1 cellular context compared by ENCODE assay signal in the genomic region with DNA sequence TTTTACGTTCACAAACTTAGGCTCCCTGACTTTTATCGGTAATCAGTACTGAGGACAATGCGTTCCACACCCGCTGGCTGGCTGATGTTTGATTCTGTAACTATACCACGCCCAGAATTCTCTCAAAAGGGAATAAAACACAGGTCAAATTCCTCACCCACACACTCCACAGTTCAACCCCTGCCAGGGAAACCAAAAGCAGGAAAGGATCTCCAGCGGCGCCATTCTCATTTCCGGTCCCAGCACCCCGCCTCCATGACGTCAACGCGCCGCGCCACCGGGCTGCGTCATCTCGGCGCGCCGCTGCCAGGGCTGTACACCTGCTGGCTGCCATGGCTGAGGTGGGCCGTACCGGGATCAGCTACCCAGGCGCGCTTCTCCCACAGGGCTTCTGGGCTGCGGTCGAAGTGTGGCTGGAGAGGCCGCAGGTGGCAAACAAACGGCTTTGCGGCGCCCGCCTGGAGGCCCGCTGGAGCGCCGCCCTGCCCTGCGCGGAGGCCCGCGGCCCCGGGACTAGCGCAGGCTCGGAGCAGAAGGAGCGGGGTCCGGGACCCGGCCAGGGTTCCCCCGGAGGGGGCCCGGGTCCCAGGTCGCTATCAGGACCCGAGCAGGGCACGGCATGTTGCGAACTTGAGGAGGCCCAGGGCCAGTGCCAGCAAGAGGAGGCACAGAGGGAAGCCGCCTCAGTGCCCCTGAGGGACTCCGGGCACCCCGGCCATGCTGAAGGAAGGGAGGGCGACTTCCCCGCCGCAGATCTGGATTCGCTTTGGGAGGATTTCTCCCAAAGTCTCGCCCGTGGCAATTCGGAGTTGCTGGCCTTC.
A peak's percentile ranks its signal among the peaks of the same experiment; 100 is the strongest.
TF ChIP-seq lines count a peak whose summit lies in the region.

A gene (minus strand): TSS at position 233 of the 821 bp plus-strand sequence. CDS start 24,202 bp downstream, outside the sequence.
A gene with protein sequence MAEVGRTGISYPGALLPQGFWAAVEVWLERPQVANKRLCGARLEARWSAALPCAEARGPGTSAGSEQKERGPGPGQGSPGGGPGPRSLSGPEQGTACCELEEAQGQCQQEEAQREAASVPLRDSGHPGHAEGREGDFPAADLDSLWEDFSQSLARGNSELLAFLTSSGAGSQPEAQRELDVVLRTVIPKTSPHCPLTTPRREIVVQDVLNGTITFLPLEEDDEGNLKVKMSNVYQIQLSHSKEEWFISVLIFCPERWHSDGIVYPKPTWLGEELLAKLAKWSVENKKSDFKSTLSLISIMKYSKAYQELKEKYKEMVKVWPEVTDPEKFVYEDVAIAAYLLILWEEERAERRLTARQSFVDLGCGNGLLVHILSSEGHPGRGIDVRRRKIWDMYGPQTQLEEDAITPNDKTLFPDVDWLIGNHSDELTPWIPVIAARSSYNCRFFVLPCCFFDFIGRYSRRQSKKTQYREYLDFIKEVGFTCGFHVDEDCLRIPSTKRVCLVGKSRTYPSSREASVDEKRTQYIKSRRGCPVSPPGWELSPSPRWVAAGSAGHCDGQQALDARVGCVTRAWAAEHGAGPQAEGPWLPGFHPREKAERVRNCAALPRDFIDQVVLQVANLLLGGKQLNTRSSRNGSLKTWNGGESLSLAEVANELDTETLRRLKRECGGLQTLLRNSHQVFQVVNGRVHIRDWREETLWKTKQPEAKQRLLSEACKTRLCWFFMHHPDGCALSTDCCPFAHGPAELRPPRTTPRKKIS (plus strand): TSS at position 287 of the 821 bp plus-strand sequence. CDS start 46 bp downstream, at position 333.

TF ChIP-seq in GM12878, 131 proteins besides CTCF, POLR2A, EP300 and RAD21 (continued from another document and continues in another):
- TF ChIP-seq, protein P1, sequence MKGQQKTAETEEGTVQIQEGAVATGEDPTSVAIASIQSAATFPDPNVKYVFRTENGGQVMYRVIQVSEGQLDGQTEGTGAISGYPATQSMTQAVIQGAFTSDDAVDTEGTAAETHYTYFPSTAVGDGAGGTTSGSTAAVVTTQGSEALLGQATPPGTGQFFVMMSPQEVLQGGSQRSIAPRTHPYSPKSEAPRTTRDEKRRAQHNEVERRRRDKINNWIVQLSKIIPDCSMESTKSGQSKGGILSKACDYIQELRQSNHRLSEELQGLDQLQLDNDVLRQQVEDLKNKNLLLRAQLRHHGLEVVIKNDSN (IDR thresholded peaks at IDR 0.05; ENCODE audit: borderline replicate concordance, extremely low read length, insufficient read depth, low read depth, low read length) = peak; percentile 45
- TF ChIP-seq FOXK2 (IDR thresholded peaks at IDR 0.05) = peak; percentile 70
- no peak for TF ChIP-seq SPI1 (IDR thresholded peaks at IDR 0.05; ENCODE audit: borderline replicate concordance, insufficient read depth, low read depth, low read length)
- peak; percentile 98 for TF ChIP-seq SIN3A (IDR thresholded peaks at IDR 0.05; ENCODE audit: low read depth, low read length)
- TF ChIP-seq, protein P2, sequence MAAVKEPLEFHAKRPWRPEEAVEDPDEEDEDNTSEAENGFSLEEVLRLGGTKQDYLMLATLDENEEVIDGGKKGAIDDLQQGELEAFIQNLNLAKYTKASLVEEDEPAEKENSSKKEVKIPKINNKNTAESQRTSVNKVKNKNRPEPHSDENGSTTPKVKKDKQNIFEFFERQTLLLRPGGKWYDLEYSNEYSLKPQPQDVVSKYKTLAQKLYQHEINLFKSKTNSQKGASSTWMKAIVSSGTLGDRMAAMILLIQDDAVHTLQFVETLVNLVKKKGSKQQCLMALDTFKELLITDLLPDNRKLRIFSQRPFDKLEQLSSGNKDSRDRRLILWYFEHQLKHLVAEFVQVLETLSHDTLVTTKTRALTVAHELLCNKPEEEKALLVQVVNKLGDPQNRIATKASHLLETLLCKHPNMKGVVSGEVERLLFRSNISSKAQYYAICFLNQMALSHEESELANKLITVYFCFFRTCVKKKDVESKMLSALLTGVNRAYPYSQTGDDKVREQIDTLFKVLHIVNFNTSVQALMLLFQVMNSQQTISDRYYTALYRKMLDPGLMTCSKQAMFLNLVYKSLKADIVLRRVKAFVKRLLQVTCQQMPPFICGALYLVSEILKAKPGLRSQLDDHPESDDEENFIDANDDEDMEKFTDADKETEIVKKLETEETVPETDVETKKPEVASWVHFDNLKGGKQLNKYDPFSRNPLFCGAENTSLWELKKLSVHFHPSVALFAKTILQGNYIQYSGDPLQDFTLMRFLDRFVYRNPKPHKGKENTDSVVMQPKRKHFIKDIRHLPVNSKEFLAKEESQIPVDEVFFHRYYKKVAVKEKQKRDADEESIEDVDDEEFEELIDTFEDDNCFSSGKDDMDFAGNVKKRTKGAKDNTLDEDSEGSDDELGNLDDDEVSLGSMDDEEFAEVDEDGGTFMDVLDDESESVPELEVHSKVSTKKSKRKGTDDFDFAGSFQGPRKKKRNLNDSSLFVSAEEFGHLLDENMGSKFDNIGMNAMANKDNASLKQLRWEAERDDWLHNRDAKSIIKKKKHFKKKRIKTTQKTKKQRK (IDR thresholded peaks at IDR 0.05; ENCODE audit: low read depth, low read length) = no peak
- 0 out of 2 replicates have a peak, but pooled peaks have one; percentile 52 for TF ChIP-seq IRF4 (IDR thresholded peaks at IDR 0.05; ENCODE audit: low read depth, low read length)
- TF ChIP-seq CHD2 (IDR thresholded peaks at IDR 0.05; ENCODE audit: borderline replicate concordance, low read depth, low read length) = no peak
- TF ChIP-seq, protein P3, sequence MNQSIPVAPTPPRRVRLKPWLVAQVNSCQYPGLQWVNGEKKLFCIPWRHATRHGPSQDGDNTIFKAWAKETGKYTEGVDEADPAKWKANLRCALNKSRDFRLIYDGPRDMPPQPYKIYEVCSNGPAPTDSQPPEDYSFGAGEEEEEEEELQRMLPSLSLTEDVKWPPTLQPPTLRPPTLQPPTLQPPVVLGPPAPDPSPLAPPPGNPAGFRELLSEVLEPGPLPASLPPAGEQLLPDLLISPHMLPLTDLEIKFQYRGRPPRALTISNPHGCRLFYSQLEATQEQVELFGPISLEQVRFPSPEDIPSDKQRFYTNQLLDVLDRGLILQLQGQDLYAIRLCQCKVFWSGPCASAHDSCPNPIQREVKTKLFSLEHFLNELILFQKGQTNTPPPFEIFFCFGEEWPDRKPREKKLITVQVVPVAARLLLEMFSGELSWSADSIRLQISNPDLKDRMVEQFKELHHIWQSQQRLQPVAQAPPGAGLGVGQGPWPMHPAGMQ (IDR thresholded peaks at IDR 0.05; ENCODE audit: borderline replicate concordance) = no peak
- peak; percentile 83 for TF ChIP-seq TAF1 (IDR thresholded peaks at IDR 0.05; ENCODE audit: borderline replicate concordance, low read depth, low read length)
- TF ChIP-seq, protein P4, sequence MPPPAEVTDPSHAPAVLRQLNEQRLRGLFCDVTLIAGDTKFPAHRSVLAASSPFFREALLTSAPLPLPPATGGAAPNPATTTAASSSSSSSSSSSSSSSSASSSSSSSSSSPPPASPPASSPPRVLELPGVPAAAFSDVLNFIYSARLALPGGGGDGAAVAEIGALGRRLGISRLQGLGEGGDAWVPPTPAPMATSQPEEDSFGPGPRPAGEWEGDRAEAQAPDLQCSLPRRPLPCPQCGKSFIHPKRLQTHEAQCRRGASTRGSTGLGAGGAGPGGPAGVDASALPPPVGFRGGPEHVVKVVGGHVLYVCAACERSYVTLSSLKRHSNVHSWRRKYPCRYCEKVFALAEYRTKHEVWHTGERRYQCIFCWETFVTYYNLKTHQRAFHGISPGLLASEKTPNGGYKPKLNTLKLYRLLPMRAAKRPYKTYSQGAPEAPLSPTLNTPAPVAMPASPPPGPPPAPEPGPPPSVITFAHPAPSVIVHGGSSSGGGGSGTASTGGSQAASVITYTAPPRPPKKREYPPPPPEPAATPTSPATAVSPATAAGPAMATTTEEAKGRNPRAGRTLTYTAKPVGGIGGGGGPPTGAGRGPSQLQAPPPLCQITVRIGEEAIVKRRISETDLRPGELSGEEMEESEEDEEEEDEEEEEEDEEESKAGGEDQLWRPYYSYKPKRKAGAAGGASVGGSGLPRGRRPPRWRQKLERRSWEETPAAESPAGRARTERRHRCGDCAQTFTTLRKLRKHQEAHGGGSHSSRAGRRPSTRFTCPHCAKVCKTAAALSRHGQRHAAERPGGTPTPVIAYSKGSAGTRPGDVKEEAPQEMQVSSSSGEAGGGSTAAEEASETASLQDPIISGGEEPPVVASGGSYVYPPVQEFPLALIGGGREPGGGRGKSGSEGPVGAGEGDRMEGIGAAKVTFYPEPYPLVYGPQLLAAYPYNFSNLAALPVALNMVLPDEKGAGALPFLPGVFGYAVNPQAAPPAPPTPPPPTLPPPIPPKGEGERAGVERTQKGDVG (CRISPR knock-in tag; IDR thresholded peaks at IDR 0.05) = no peak
- TF ChIP-seq SREBF1 (IDR thresholded peaks at IDR 0.05; ENCODE audit: low read length) = no peak
- peak; percentile 100 for TF ChIP-seq CREB1 (IDR thresholded peaks at IDR 0.05; ENCODE audit: low read depth)
- TF ChIP-seq, protein P5, sequence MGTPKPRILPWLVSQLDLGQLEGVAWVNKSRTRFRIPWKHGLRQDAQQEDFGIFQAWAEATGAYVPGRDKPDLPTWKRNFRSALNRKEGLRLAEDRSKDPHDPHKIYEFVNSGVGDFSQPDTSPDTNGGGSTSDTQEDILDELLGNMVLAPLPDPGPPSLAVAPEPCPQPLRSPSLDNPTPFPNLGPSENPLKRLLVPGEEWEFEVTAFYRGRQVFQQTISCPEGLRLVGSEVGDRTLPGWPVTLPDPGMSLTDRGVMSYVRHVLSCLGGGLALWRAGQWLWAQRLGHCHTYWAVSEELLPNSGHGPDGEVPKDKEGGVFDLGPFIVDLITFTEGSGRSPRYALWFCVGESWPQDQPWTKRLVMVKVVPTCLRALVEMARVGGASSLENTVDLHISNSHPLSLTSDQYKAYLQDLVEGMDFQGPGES (IDR thresholded peaks at IDR 0.05) = no peak
- TF ChIP-seq, protein P6, sequence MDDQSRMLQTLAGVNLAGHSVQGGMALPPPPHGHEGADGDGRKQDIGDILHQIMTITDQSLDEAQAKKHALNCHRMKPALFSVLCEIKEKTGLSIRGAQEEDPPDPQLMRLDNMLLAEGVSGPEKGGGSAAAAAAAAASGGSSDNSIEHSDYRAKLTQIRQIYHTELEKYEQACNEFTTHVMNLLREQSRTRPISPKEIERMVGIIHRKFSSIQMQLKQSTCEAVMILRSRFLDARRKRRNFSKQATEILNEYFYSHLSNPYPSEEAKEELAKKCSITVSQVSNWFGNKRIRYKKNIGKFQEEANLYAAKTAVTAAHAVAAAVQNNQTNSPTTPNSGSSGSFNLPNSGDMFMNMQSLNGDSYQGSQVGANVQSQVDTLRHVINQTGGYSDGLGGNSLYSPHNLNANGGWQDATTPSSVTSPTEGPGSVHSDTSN (IDR thresholded peaks at IDR 0.05; ENCODE audit: insufficient replicate concordance, low read depth, low read length) = no peak
- TF ChIP-seq RCOR1 (conservative IDR thresholded peaks at IDR 0.05; ENCODE audit: low read depth, low read length) = no peak
- no peak for TF ChIP-seq KDM1A (IDR thresholded peaks at IDR 0.05; ENCODE audit: borderline replicate concordance)
- TF ChIP-seq CHD1 (IDR thresholded peaks at IDR 0.05; ENCODE audit: low read depth, low read length) = no peak
- peak; percentile 92 for TF ChIP-seq LARP7 (IDR thresholded peaks at IDR 0.05)
- TF ChIP-seq, protein P7, sequence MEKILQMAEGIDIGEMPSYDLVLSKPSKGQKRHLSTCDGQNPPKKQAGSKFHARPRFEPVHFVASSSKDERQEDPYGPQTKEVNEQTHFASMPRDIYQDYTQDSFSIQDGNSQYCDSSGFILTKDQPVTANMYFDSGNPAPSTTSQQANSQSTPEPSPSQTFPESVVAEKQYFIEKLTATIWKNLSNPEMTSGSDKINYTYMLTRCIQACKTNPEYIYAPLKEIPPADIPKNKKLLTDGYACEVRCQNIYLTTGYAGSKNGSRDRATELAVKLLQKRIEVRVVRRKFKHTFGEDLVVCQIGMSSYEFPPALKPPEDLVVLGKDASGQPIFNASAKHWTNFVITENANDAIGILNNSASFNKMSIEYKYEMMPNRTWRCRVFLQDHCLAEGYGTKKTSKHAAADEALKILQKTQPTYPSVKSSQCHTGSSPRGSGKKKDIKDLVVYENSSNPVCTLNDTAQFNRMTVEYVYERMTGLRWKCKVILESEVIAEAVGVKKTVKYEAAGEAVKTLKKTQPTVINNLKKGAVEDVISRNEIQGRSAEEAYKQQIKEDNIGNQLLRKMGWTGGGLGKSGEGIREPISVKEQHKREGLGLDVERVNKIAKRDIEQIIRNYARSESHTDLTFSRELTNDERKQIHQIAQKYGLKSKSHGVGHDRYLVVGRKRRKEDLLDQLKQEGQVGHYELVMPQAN (conservative IDR thresholded peaks at IDR 0.05) = peak; percentile 94
- TF ChIP-seq STAT1 (conservative IDR thresholded peaks at IDR 0.05) = 0 out of 2 replicates have a peak, but pooled peaks have one; percentile 52
- TF ChIP-seq MEF2A (IDR thresholded peaks at IDR 0.05; ENCODE audit: insufficient read depth, low read depth, low read length) = no peak
- TF ChIP-seq, protein P8, sequence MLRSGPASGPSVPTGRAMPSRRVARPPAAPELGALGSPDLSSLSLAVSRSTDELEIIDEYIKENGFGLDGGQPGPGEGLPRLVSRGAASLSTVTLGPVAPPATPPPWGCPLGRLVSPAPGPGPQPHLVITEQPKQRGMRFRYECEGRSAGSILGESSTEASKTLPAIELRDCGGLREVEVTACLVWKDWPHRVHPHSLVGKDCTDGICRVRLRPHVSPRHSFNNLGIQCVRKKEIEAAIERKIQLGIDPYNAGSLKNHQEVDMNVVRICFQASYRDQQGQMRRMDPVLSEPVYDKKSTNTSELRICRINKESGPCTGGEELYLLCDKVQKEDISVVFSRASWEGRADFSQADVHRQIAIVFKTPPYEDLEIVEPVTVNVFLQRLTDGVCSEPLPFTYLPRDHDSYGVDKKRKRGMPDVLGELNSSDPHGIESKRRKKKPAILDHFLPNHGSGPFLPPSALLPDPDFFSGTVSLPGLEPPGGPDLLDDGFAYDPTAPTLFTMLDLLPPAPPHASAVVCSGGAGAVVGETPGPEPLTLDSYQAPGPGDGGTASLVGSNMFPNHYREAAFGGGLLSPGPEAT (IDR thresholded peaks at IDR 0.05; ENCODE audit: low read depth) = peak; percentile 88
- peak; percentile 98 for TF ChIP-seq NBN (IDR thresholded peaks at IDR 0.05)
- TF ChIP-seq NFYA (IDR thresholded peaks at IDR 0.05; ENCODE audit: borderline replicate concordance, low read depth, low read length) = no peak
- TF ChIP-seq, protein P9, sequence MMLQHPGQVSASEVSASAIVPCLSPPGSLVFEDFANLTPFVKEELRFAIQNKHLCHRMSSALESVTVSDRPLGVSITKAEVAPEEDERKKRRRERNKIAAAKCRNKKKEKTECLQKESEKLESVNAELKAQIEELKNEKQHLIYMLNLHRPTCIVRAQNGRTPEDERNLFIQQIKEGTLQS (IDR thresholded peaks at IDR 0.05; ENCODE audit: borderline replicate concordance, extremely low read depth, low read depth, low read length) = peak; percentile 97
- no peak for TF ChIP-seq BMI1 (IDR thresholded peaks at IDR 0.05; ENCODE audit: borderline replicate concordance)
- TF ChIP-seq CHD4 (IDR thresholded peaks at IDR 0.05) = no peak
- TF ChIP-seq NFXL1 (IDR thresholded peaks at IDR 0.05; ENCODE audit: borderline replicate concordance) = no peak
- TF ChIP-seq MXI1 (IDR thresholded peaks at IDR 0.05; ENCODE audit: low read depth, low read length) = peak; percentile 95
